ENCODE assay signal across 23 cellular contexts in the genomic region with DNA sequence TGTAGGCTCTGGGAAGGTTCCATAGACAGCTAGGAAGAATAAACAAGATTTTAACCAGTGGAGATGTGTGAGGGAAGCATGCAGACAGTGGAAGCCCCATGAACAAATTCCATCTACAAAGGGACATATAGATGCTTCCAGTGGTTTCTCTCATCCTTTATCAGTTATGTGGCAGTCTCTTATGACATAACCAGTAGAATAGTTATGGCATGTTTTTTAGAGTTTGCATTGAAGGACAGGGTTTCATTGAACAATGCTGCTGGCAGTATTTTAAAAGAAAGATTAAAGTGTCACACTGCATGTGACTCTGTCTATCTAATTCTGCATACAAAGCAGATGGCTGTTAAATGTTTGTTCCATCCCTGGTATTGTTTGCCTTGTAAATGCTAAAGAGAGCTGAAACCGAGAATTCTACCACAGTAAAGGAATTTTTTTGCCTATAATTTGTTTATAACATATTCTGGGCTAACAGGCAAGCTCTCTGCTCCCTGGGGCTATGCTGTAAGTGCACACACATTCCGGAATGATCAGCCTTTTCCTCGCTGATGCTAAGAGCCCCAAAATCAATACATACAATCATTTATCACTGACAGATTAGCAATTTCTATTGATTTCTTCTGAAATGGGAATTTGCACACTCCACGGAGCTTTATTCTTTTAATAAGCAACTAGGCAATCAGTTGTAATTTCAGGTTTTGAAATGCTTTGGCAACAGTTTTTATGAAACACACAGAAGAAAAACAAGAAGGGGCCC.
DNase-seq lines count a peak whose midpoint lies in the region; ATAC-seq, FAIRE-seq and TF ChIP-seq lines count a peak whose summit lies in the region.
"Had no signal": no experiment of that assay in that cellular context is flagged by ENCODE, and none has a peak within 500 bp of the region (broad histone marks: within the 10 kb centered on the region; RNA-seq: fewer than 3 reads in every experiment).

No MANE protein-coding gene starts in this region.

- H3K23ac ChIP-seq in H1 (ENCODE audit: insufficient read length), result no peak overlapping the region

- H3K4me1 ChIP-seq in breast epithelium, result peaks cover 5 to 25% of the 10 kb centered on the region in 2 donors
- H3K4me1 ChIP-seq in mammary epithelial cell (ENCODE audit: insufficient read depth, low read length), result peaks cover 11% of the 10 kb centered on the region
- H3K4me1 ChIP-seq in H1 (replicated peaks in 1 of 4; ENCODE audit: control insufficient read depth in 3 of 4, insufficient read depth in 4 of 4, low read length in 3 of 4), result peaks cover 4 to 14% (median 10%) of the 10 kb centered on the region in 4 experiments; a peak in 5 of 7 replicates
- peaks cover 0 to 12% (median 8%) of the 10 kb centered on the region in 4 donors for H3K4me1 ChIP-seq in upper lobe of left lung

- H3K4me3 ChIP-seq in breast epithelium, result no peak overlapping the region
- H3K4me3 ChIP-seq in mammary epithelial cell (replicated peaks in 1 of 3; ENCODE audit: insufficient read depth in 1 of 3, low read depth in 2 of 3, low read length in 3 of 3), result no peak overlapping the region
- no peak overlapping the region for H3K4me3 ChIP-seq in H1 (ENCODE audit: extremely low read depth in 1 of 4, insufficient read depth in 2 of 4, low read depth in 3 of 4, low read length in 4 of 4)
- H3K4me3 ChIP-seq in upper lobe of left lung, result no peak overlapping the region
- H3K4me3 ChIP-seq: heart right ventricle, pancreas had no signal

- peak overlapping the region in 2 of 3 experiments; percentile 48 to 65 for H3K27ac Mint-ChIP-seq in nephron
- H3K27ac Mint-ChIP-seq: activated naive CD4-positive, alpha-beta T cell treated with anti-CD3 and anti-CD28 coated beads, Interleukin-2, amount 50 U/mL, for 72 hours; H9; natural killer cell had no signal

- TF ChIP-seq POLR2A in breast epithelium (IDR thresholded peaks at IDR 0.05) (no peak), H1 (IDR thresholded peaks at IDR 0.05; ENCODE audit: control extremely low read depth in 1 of 2, low read depth in 2 of 2, low read length in 2 of 2) (no peak), upper lobe of left lung (IDR thresholded peaks at IDR 0.05) (no peak)

- TF ChIP-seq EP300 in H1 (IDR thresholded peaks at IDR 0.05; ENCODE audit: borderline replicate concordance in 1 of 2, low read depth in 2 of 2, low read length in 2 of 2) (no peak), upper lobe of left lung (IDR thresholded peaks at IDR 0.05) (no peak)

- WGBS in mammary epithelial cell (ENCODE audit: low coverage, missing lambda C conversion rate), result 45% methylated on average over 4 of the region's 4 CpGs
- 77% methylated on average over 4 of the region's 4 CpGs; no CpG with 5 or more reads in 1 of the 2 experiments for WGBS in H1 (ENCODE audit: extremely low coverage in 1 of 2, insufficient coverage in 1 of 2, insufficient read length in 1 of 2, insufficient replicate concordance in 2 of 2, low coverage in 1 of 2, low lambda C conversion rate in 2 of 2, missing lambda C conversion rate in 1 of 2), 2 experiments
- WGBS in upper lobe of left lung, 2 donors, result 80 to 83% methylated on average over 4 of the region's 4 CpGs

- no peaks in the 10 kb centered on the region for H3K79me2 ChIP-seq in mammary epithelial cell (ENCODE audit: insufficient read depth, low read length)
- no peaks in the 10 kb centered on the region for H3K79me2 ChIP-seq in H1 (ENCODE audit: control insufficient read depth in 1 of 2, insufficient read depth in 2 of 2, low read length in 2 of 2)

- H4K20me1 ChIP-seq in mammary epithelial cell (ENCODE audit: insufficient read depth, low read length), result no peaks in the 10 kb centered on the region
- H4K20me1 ChIP-seq in H1 (replicated peaks in 1 of 2; ENCODE audit: control insufficient read depth in 1 of 2, insufficient read depth in 2 of 2, low read length in 2 of 2), result no peaks in the 10 kb centered on the region

- no peak overlapping the region for H2BK120ac ChIP-seq in H1 (replicated peaks; ENCODE audit: low read depth, low read length)

- no peak for ATAC-seq in upper lobe of left lung (ENCODE audit: low FRiP score in 2 of 2)
- no peak for ATAC-seq in GM21526 (IDR thresholded peaks at IDR 0.05; ENCODE audit: low FRiP score, unreplicated experiment)
- ATAC-seq: activated naive CD4-positive, alpha-beta T cell treated with anti-CD3 and anti-CD28 coated beads, Interleukin-2, amount 50 U/mL, for 72 hours; left colon; natural killer cell had no signal

- H3K9me3 Mint-ChIP-seq in nephron, result no peaks in the 10 kb centered on the region
- H3K9me3 Mint-ChIP-seq: central memory CD8-positive, alpha-beta T cell; H9; natural killer cell had no signal

- H3K4me1 Mint-ChIP-seq in nephron, result peaks cover 42% of the 10 kb centered on the region
- H3K4me1 Mint-ChIP-seq: central memory CD8-positive, alpha-beta T cell; natural killer cell had no signal

- H3K9ac ChIP-seq in mammary epithelial cell (ENCODE audit: insufficient read depth, low read length) (no peak overlapping the region), H1 (replicated peaks in 1 of 4; ENCODE audit: extremely low read depth in 1 of 4, low read depth in 3 of 4, low read length in 3 of 4) (no peak overlapping the region)

- no peak for TF ChIP-seq CTCF in breast epithelium (IDR thresholded peaks at IDR 0.05)
- no peak for TF ChIP-seq CTCF in mammary epithelial cell (conservative IDR thresholded peaks at IDR 0.05 in 1 of 2, IDR thresholded peaks at IDR 0.05 in 1 of 2; ENCODE audit: extremely low read depth in 1 of 2, insufficient read depth in 1 of 2, low read depth in 1 of 2, low read length in 2 of 2)
- no peak for TF ChIP-seq CTCF in H1 (IDR thresholded peaks at IDR 0.05; ENCODE audit: control extremely low read depth in 1 of 3, insufficient read depth in 1 of 3, low read depth in 1 of 3, low read length in 3 of 3)
- TF ChIP-seq CTCF in nephron (IDR thresholded peaks at IDR 0.05; ENCODE audit: unreplicated experiment in 3 of 3), result no peak
- no peak for TF ChIP-seq CTCF in upper lobe of left lung (IDR thresholded peaks at IDR 0.05)

- H3K79me1 ChIP-seq in H1 (ENCODE audit: low read depth, low read length), result no peaks in the 10 kb centered on the region

- BruUV-seq in mammary epithelial cell (replicated peaks; lab: Mats Ljungman, UMichigan), result no TSS peak

- H3K27me3 Mint-ChIP-seq in nephron (ENCODE audit: low read depth), result peaks cover 3% of the 10 kb centered on the region
- H3K27me3 Mint-ChIP-seq: central memory CD8-positive, alpha-beta T cell had no signal

- no peak overlapping the region; the same call in 1 of the 2 replicates for H2BK20ac ChIP-seq in H1 (ENCODE audit: low read length)

- in situ Hi-C loops in mammary epithelial cell (cut with MboI; ENCODE audit: low sequenced_read_pairs in 2 of 2), result no loop called here

- H2BK15ac ChIP-seq in H1 (ENCODE audit: low read length), result no peak overlapping the region

- POLR2A ChIA-PET in H1 (lab: Charles Lee; ENCODE audit: partially characterized antibody), result interaction anchor here (1.7 kb wide), 1 partner anchor 13 kb away, joined by 4 read pairs; no protein-coding TSS in a partner anchor

- H3K9me3 ChIP-seq in breast epithelium (no peaks in the 10 kb centered on the region), mammary epithelial cell (replicated peaks; ENCODE audit: insufficient read depth, low read length) (no peaks in the 10 kb centered on the region), H1 (ENCODE audit: insufficient read depth in 2 of 2, low read depth in 1 of 2, low read length in 1 of 2) (no peaks in the 10 kb centered on the region), upper lobe of left lung (no peaks in the 10 kb centered on the region)
- H3K9me3 ChIP-seq: heart right ventricle, pancreas had no signal

- FAIRE-seq in H1 (lab: Jason Lieb, UNC), result no peak
- FAIRE-seq: astrocyte, endothelial cell of umbilical vein, pancreas had no signal

- no peak overlapping the region for H3K18ac ChIP-seq in H1 (ENCODE audit: extremely low read depth, low read length)

- H3K56ac ChIP-seq in H1 (replicated peaks; ENCODE audit: insufficient read length, low read depth, low read length), result no peak overlapping the region

- intact Hi-C loops in breast epithelium (cut with DNase I; ENCODE audit: low total_unique reads) (no loop called here), mammary epithelial cell (cut with micrococcal nuclease) (no loop called here), posterior vena cava (cut with DNase I) (no loop called here)

- TF ChIP-seq RAD21 in H1 (IDR thresholded peaks at IDR 0.05 in 1 of 2, conservative IDR thresholded peaks at IDR 0.05 in 1 of 2; ENCODE audit: low read depth in 2 of 2, low read length in 2 of 2), result no peak

- DNase-seq in breast epithelium (ENCODE audit: low spot score in 2 of 2) (no peak), mammary epithelial cell (no peak), H1 (ENCODE audit: low read depth in 1 of 2, low spot score in 2 of 2) (no peak), upper lobe of left lung (no peak), posterior vena cava (ENCODE audit: low spot score) (no peak), NCI-H2171 treated with DMSO at 0.1 percent for 48 hours (lab: John Stamatoyannopoulos, UW) (no peak)
- DNase-seq: 8988T; activated CD8-positive, alpha-beta memory T cell treated with anti-CD3 and anti-CD28 coated beads, Interleukin-2, amount 50 U/mL, for 4 hours; GF-D8; H9; heart right ventricle; left colon; midbrain; natural killer cell; NCI-H774; pancreas; WERI-Rb-1 had no signal

- H3K36me3 Mint-ChIP-seq in nephron (ENCODE audit: low read depth), result no peaks in the 10 kb centered on the region
- H3K36me3 Mint-ChIP-seq: natural killer cell had no signal

- no peaks in the 10 kb centered on the region for H3K27me3 ChIP-seq in breast epithelium
- no peaks in the 10 kb centered on the region for H3K27me3 ChIP-seq in mammary epithelial cell (ENCODE audit: insufficient read depth, low read length)
- H3K27me3 ChIP-seq in H1 (replicated peaks in 1 of 4; ENCODE audit: control insufficient read depth in 3 of 4, extremely low read depth in 1 of 4, insufficient read depth in 3 of 4, low read length in 3 of 4), result no peaks in the 10 kb centered on the region
- no peaks in the 10 kb centered on the region for H3K27me3 ChIP-seq in upper lobe of left lung
- H3K27me3 ChIP-seq: heart right ventricle, pancreas had no signal

- H2BK12ac ChIP-seq in H1 (ENCODE audit: low read depth, low read length), result peak overlapping the region; percentile 11; the same call in 1 of the 2 replicates

- CTCF ChIA-PET in mammary epithelial cell (lab: Charles Lee; ENCODE audit: low non-redundant PET), result no interaction called here
- CTCF ChIA-PET in H1 (lab: Charles Lee; ENCODE audit: partially characterized antibody), result interaction anchor here (0.9 to 7.6 kb wide), 2 partner anchors 47 to 109 kb away, joined by 3 to 39 read pairs; no protein-coding TSS in a partner anchor

- no peaks in the 10 kb centered on the region for H3K23me2 ChIP-seq in H1 (ENCODE audit: low read depth, low read length)

- no peak overlapping the region for H3K4ac ChIP-seq in H1 (replicated peaks; ENCODE audit: insufficient read length, low read depth, low read length)

- no peak overlapping the region for H3K14ac ChIP-seq in H1 (ENCODE audit: insufficient read length)

- no peak overlapping the region for H2AK5ac ChIP-seq in H1 (ENCODE audit: low read depth, low read length)

- dilution Hi-C loops in mammary epithelial cell (cut with HindIII; ENCODE audit: low sequenced_read_pairs), result loop anchor here (5.0 kb wide), 1 partner anchor 41 kb away; no protein-coding TSS in a partner anchor

- no peak overlapping the region for H4K91ac ChIP-seq in H1 (replicated peaks; ENCODE audit: insufficient read length, low read length)

- H3K36me3 ChIP-seq in breast epithelium (no peaks in the 10 kb centered on the region), mammary epithelial cell (ENCODE audit: insufficient read depth, low read length) (no peaks in the 10 kb centered on the region), H1 (ENCODE audit: control insufficient read depth in 2 of 4, insufficient read depth in 4 of 4, low read length in 3 of 4) (no peaks in the 10 kb centered on the region), upper lobe of left lung (no peaks in the 10 kb centered on the region)
- H3K36me3 ChIP-seq: heart right ventricle, pancreas, WERI-Rb-1 had no signal

- H2AFZ ChIP-seq in mammary epithelial cell (ENCODE audit: low read depth, low read length) (no peak overlapping the region), H1 (ENCODE audit: low read length) (no peak overlapping the region)

- no peak overlapping the region for H4K8ac ChIP-seq in H1 (ENCODE audit: extremely low read depth, insufficient read depth, low read length)

- H2BK5ac ChIP-seq in H1 (ENCODE audit: low read depth, low read length), result no peak overlapping the region

- no peak overlapping the region for H3K4me3 Mint-ChIP-seq in nephron
- H3K4me3 Mint-ChIP-seq: central memory CD8-positive, alpha-beta T cell; H9; natural killer cell had no signal

- no peak overlapping the region for H4K5ac ChIP-seq in H1 (ENCODE audit: insufficient read length, low read depth, low read length)

- no peak overlapping the region for H3K4me2 ChIP-seq in mammary epithelial cell (ENCODE audit: insufficient read depth, low read depth, low read length)
- H3K4me2 ChIP-seq in H1 (ENCODE audit: insufficient read depth in 1 of 2, low read depth in 2 of 2, low read length in 2 of 2), result no peak overlapping the region

- peak overlapping the region; percentile 78 to 85 for H3K27ac ChIP-seq in breast epithelium
- no peak overlapping the region for H3K27ac ChIP-seq in mammary epithelial cell (ENCODE audit: insufficient read depth, low read depth, low read length)
- H3K27ac ChIP-seq in H1 (ENCODE audit: low read depth, low read length), result no peak overlapping the region
- H3K27ac ChIP-seq in upper lobe of left lung, result peak overlapping the region; percentile 29 to 71 (median 60)
- H3K27ac ChIP-seq: pancreas, WERI-Rb-1 had no signal

Comparison
In these comparisons a context has a peak if more than half of its experiments do, and no peak if none do; other contexts are left out.
1. H3K27ac ChIP-seq: peak in breast epithelium (2 of 2) and upper lobe of left lung (4 of 4); none in mammary epithelial cell (single experiment) and H1 (single experiment).